In genomic region chr10:22666287-22667092, GRCh38 we compare ENCODE assay signal across 8 cellular contexts. TPM values are rescaled to one million over a fixed set of nuclear protein-coding genes. Genes with fewer than 3 reads are reported as not detected.
DNase-seq lines count a peak whose midpoint lies in the region; ATAC-seq and TF ChIP-seq lines count a peak whose summit lies in the region.

No MANE protein-coding gene starts in this region.

- H3K9me3 ChIP-seq in BE2C (no peaks in the 10 kb centered on the region), lower lobe of right lung (no peaks in the 10 kb centered on the region)

- H3K27me3 ChIP-seq in BE2C (no peaks in the 10 kb centered on the region), lower lobe of right lung (ENCODE audit: low read depth) (no peaks in the 10 kb centered on the region)

- CTCF ChIA-PET in activated CD4-positive, alpha-beta T cell treated with anti-CD3 and anti-CD28 coated beads for 36 hours (lab: Charles Lee) = interaction anchor here (1.0 to 1.6 kb wide), 5 partner anchors 10 to 92 kb away, joined by 3 read pairs; no protein-coding TSS in a partner anchor

- ATAC-seq in GM19043 (IDR thresholded peaks at IDR 0.05; ENCODE audit: low read depth, unreplicated experiment) = peak; percentile 89
- ATAC-seq in HG03139 (IDR thresholded peaks at IDR 0.05; ENCODE audit: unreplicated experiment) = peak; percentile 68
- peak; percentile 77 for ATAC-seq in activated CD4-positive, alpha-beta T cell treated with anti-CD3 and anti-CD28 coated beads for 36 hours
- peak; percentile 61 to 75 for ATAC-seq in lower lobe of right lung
- ATAC-seq in HG02970 (IDR thresholded peaks at IDR 0.05; ENCODE audit: low FRiP score, unreplicated experiment) = no peak

- H3K4me3 ChIP-seq in BE2C (ENCODE audit: low read depth, low read length) = peak overlapping the region; percentile 13
- no peak overlapping the region for H3K4me3 ChIP-seq in lower lobe of right lung

- peak overlapping the region; percentile 72 for H3K4me3 Mint-ChIP-seq in activated CD4-positive, alpha-beta T cell treated with anti-CD3 and anti-CD28 coated beads for 36 hours

- no peaks in the 10 kb centered on the region for H3K9me3 Mint-ChIP-seq in activated CD4-positive, alpha-beta T cell treated with anti-CD3 and anti-CD28 coated beads for 36 hours (ENCODE audit: low read depth)

- no peak for TF ChIP-seq CTCF in BE2C (IDR thresholded peaks at IDR 0.05; ENCODE audit: low read depth, low read length)
- TF ChIP-seq CTCF in lower lobe of right lung (IDR thresholded peaks at IDR 0.05) = no peak

- no peak overlapping the region for H3K27ac ChIP-seq in lower lobe of right lung

- H3K4me1 Mint-ChIP-seq in activated CD4-positive, alpha-beta T cell treated with anti-CD3 and anti-CD28 coated beads for 36 hours = peaks cover 80% of the 10 kb centered on the region

- H3K27ac Mint-ChIP-seq in activated CD4-positive, alpha-beta T cell treated with anti-CD3 and anti-CD28 coated beads for 36 hours = peak overlapping the region; percentile 94

- DNase-seq in BE2C (no peak), lower lobe of right lung (no peak), iPS-NIHi11 (ENCODE audit: low spot score) (no peak), EL (no peak)
- peak; percentile 68 for DNase-seq in activated CD4-positive, alpha-beta T cell treated with anti-CD3 and anti-CD28 coated beads for 36 hours

- POLR2A ChIA-PET in activated CD4-positive, alpha-beta T cell treated with anti-CD3 and anti-CD28 coated beads for 36 hours (lab: Charles Lee) = interaction anchor here (1.0 to 1.1 kb wide), 2 partner anchors 11 to 37 kb away, joined by 3 to 5 read pairs; no protein-coding TSS in a partner anchor

- no peaks in the 10 kb centered on the region for H3K27me3 Mint-ChIP-seq in activated CD4-positive, alpha-beta T cell treated with anti-CD3 and anti-CD28 coated beads for 36 hours

- intact Hi-C loops in activated CD4-positive, alpha-beta T cell treated with anti-CD3 and anti-CD28 coated beads for 36 hours (cut with DNase I, micrococcal nuclease) = loop anchor here (1.0 kb wide), 3 partner anchors 8 to 15 kb away; no protein-coding TSS in a partner anchor
- intact Hi-C loops in lower lobe of right lung (cut with DNase I) = no loop called here

- H3K4me1 ChIP-seq in BE2C = peaks cover 19% of the 10 kb centered on the region
- H3K4me1 ChIP-seq in lower lobe of right lung = peaks cover 19% of the 10 kb centered on the region

- no peaks in the 10 kb centered on the region for H3K36me3 ChIP-seq in BE2C
- no peaks in the 10 kb centered on the region for H3K36me3 ChIP-seq in lower lobe of right lung

- peaks cover 3% of the 10 kb centered on the region for H3K36me3 Mint-ChIP-seq in activated CD4-positive, alpha-beta T cell treated with anti-CD3 and anti-CD28 coated beads for 36 hours (ENCODE audit: low read depth)

RNA-seq across cellular contexts. Expression of gene PIP4K2A, which starts 47.9 kb away (rescaled TPM):
- 21.6 TPM for polyA plus RNA-seq in BE2C (2012; ENCODE audit: insufficient read depth, insufficient read length, low read depth)
- total RNA-seq in activated CD4-positive, alpha-beta T cell treated with anti-CD3 and anti-CD28 coated beads for 36 hours = 100 to 1,000 TPM; 105 to 108 TPM
- 67.6 TPM for total RNA-seq in lower lobe of right lung
